Comparison of ENCODE assay signal across 25 cellular contexts in the genomic region with DNA sequence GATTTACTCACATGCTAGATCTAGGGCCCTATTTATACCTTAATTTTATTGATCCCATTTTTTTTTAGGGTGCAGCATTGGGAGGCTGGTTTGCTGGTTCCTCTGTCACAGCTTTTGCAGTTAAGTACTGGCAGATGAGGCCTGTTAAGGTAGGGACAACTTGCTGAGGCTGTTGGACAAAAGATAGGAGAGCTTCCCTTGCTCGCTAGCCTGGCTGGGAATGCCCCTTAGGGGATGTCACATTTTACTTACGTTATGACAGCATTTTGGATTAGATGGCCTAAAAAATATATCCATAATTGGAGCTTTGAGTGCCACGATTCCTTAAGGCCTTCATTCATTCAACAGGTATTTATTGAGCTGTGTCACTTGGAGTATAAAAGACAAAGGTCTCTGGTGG.
"Had no signal": no experiment of that assay in that cellular context is flagged by ENCODE, and none has a peak within 500 bp of the region (broad histone marks: within the 10 kb centered on the region; RNA-seq: fewer than 3 reads in every experiment).

No MANE protein-coding gene starts in this region.

- H3K9me3 Mint-ChIP-seq: mesothelial cell of epicardium; naive B cell; natural killer cell; nephron progenitor cell; neural progenitor cell; stimulated activated effector memory CD8-positive, alpha-beta T cell treated with anti-CD3 and anti-CD28 coated beads, Interleukin-12 subunit alpha, Interleukin-12 subunit beta, amount 100 ng/mL, for 72 hours; stimulated activated naive CD8-positive, alpha-beta T cell treated with anti-CD3 and anti-CD28 coated beads, Interleukin-15, Interleukin-2, amounts not matched to agents 100 ng/mL and 50 ng/mL, for 24 hours had no signal

- H3K27ac ChIP-seq: hepatocyte, left ventricle myocardium inferior, neural progenitor cell, ovary, tibial nerve, upper lobe of left lung, vagina had no signal

- ATAC-seq: natural killer cell; right cardiac atrium; stimulated activated effector memory CD8-positive, alpha-beta T cell treated with anti-CD3 and anti-CD28 coated beads, Interleukin-12 subunit alpha, Interleukin-12 subunit beta, amount 100 ng/mL, for 72 hours had no signal

- H3K79me2 ChIP-seq: hepatocyte had no signal

- H3K4me3 Mint-ChIP-seq: mesothelial cell of epicardium; naive B cell; natural killer cell; nephron progenitor cell; neural progenitor cell; stimulated activated effector memory CD8-positive, alpha-beta T cell treated with anti-CD3 and anti-CD28 coated beads, Interleukin-12 subunit alpha, Interleukin-12 subunit beta, amount 100 ng/mL, for 72 hours; stimulated activated naive CD8-positive, alpha-beta T cell treated with anti-CD3 and anti-CD28 coated beads, Interleukin-15, Interleukin-2, amounts not matched to agents 100 ng/mL and 50 ng/mL, for 24 hours had no signal

- H3K4me2 ChIP-seq: hepatocyte, neural progenitor cell had no signal

- H3K27me3 ChIP-seq: hepatocyte, neural progenitor cell, ovary, tibial nerve, upper lobe of left lung, vagina had no signal

- H2AFZ ChIP-seq: hepatocyte, neural progenitor cell had no signal

- DNase-seq: islet precursor cell; left ventricle myocardium inferior; mesendoderm; naive B cell; natural killer cell; nephron progenitor cell; ovary; retina; right cardiac atrium; stimulated activated CD4-positive, alpha-beta T cell treated with anti-CD3 and anti-CD28 coated beads, Interleukin-12 subunit alpha, Interleukin-12 subunit beta, amount 100 ng/mL, for 4 hours; stimulated activated CD4-positive, alpha-beta T cell treated with anti-CD3 and anti-CD28 coated beads, Interleukin-15, amount 100 ng/mL, for 24 hours; stimulated activated CD4-positive, alpha-beta T cell treated with anti-CD3 and anti-CD28 coated beads, Interleukin-4, amount 100 ng/mL, for 24 hours; stimulated activated naive CD4-positive, alpha-beta T cell; substantia nigra; upper lobe of left lung had no signal

- H3K9me3 ChIP-seq: left ventricle myocardium inferior, ovary, tibial nerve, upper lobe of left lung, vagina had no signal

- H3K36me3 ChIP-seq: ovary had no signal

- H3K27ac Mint-ChIP-seq: mesothelial cell of epicardium; naive B cell; natural killer cell; nephron progenitor cell; neural progenitor cell; progenitor cell of endocrine pancreas; stimulated activated effector memory CD8-positive, alpha-beta T cell treated with anti-CD3 and anti-CD28 coated beads, Interleukin-12 subunit alpha, Interleukin-12 subunit beta, amount 100 ng/mL, for 72 hours; stimulated activated naive CD8-positive, alpha-beta T cell treated with anti-CD3 and anti-CD28 coated beads, Interleukin-15, Interleukin-2, amounts not matched to agents 100 ng/mL and 50 ng/mL, for 24 hours had no signal

- H3K4me1 ChIP-seq: left ventricle myocardium inferior, vagina had no signal

- H3K4me3 ChIP-seq: hepatocyte, left ventricle myocardium inferior, lung, neural progenitor cell, ovary, skin epidermis, tibial nerve, upper lobe of left lung, vagina had no signal

- H3K27me3 Mint-ChIP-seq: progenitor cell of endocrine pancreas had no signal

- H3K9ac ChIP-seq: neural progenitor cell had no signal

- H3K4me1 Mint-ChIP-seq: naive B cell; natural killer cell; stimulated activated effector memory CD8-positive, alpha-beta T cell treated with anti-CD3 and anti-CD28 coated beads, Interleukin-12 subunit alpha, Interleukin-12 subunit beta, amount 100 ng/mL, for 72 hours had no signal

- H3K36me3 Mint-ChIP-seq: naive B cell; natural killer cell; stimulated activated effector memory CD8-positive, alpha-beta T cell treated with anti-CD3 and anti-CD28 coated beads, Interleukin-12 subunit alpha, Interleukin-12 subunit beta, amount 100 ng/mL, for 72 hours had no signal
